In the genomic region with DNA sequence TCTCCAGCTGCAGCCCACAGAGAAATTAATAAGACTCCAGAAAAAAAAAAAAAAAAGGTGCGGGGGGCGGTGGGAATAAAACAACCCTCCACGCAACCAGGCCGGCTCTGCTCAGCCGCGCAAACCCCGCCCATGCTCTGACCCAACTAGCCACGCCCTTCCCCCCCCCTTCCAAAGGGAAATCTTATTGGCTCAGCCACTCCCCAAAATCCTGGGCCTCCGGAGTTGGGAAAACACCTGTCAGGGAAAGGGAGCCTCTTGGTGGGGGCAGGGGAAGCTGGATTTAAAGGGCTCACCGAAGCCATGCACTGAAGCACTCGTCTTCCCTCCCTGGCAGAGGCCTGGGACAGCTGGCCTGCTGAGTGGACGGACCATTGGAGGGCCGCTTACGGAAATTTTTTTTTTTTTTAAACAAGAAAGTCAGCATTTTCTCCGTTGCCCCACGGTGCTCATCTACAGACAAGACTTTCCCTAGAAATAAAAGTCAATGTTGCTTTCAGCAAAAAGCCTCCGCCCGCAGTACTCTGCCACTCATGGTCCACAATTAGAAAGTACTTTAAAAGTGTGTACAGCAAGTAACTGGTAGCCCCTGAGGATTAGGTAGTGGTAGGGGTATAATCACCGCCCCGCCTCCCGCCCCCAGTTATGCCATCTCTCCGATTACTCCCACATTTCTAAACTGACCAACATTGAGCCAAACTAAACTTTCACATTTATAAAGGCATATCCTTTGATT, we compare ENCODE assay signal across 1 cellular context.
TF ChIP-seq lines count a peak whose summit lies in the region.

No MANE protein-coding gene starts in this region.

TF ChIP-seq in H1, 55 proteins besides CTCF, POLR2A, EP300 and RAD21 (continued from another document):
- no peak for TF ChIP-seq YY1 (IDR thresholded peaks at IDR 0.05; ENCODE audit: low read depth, low read length)
- no peak for TF ChIP-seq KDM1A (IDR thresholded peaks at IDR 0.05; ENCODE audit: borderline replicate concordance, low read length)
- 0 out of 2 replicates have a peak, but pooled peaks have one; percentile 72 for TF ChIP-seq TCF12 (IDR thresholded peaks at IDR 0.05; ENCODE audit: low read depth, low read length)
- no peak for TF ChIP-seq KDM5A (IDR thresholded peaks at IDR 0.05; ENCODE audit: low read length)
- TF ChIP-seq CTBP2 (IDR thresholded peaks at IDR 0.05; ENCODE audit: borderline replicate concordance, insufficient read depth, insufficient read length, low read length): no peak
- no peak for TF ChIP-seq CHD1 (IDR thresholded peaks at IDR 0.05; ENCODE audit: low read depth, low read length)
- TF ChIP-seq BCL11A (IDR thresholded peaks at IDR 0.05; ENCODE audit: low read depth in 2 of 2, low read length in 2 of 2): no peak
- no peak for TF ChIP-seq SP4 (IDR thresholded peaks at IDR 0.05; ENCODE audit: low read length)
- no peak for TF ChIP-seq HDAC2 (IDR thresholded peaks at IDR 0.05; ENCODE audit: borderline replicate concordance in 1 of 2, low read depth in 2 of 2, low read length in 2 of 2)
- no peak for TF ChIP-seq POU5F1 (IDR thresholded peaks at IDR 0.05; ENCODE audit: low read depth, low read length)
- no peak for TF ChIP-seq CEBPB (IDR thresholded peaks at IDR 0.05; ENCODE audit: low read depth, low read length)
- no peak for TF ChIP-seq BACH1 (IDR thresholded peaks at IDR 0.05; ENCODE audit: low read length)
- TF ChIP-seq RFX5 (IDR thresholded peaks at IDR 0.05; ENCODE audit: borderline replicate concordance, low read depth, low read length): no peak
- TF ChIP-seq TAF1 (IDR thresholded peaks at IDR 0.05; ENCODE audit: low read depth, low read length): 0 out of 2 replicates have a peak, but pooled peaks have one; percentile 25
- no peak for TF ChIP-seq TAF7 (optimal IDR thresholded peaks at IDR 0.05; ENCODE audit: borderline replicate concordance, low read depth, low read length)
- no peak for TF ChIP-seq RNF2 (IDR thresholded peaks at IDR 0.05; ENCODE audit: borderline replicate concordance, low read depth, low read length, missing control alignments, poor library complexity, severe bottlenecking)
